Comparison of ENCODE assay signal across 10 cellular contexts in the genomic region with DNA sequence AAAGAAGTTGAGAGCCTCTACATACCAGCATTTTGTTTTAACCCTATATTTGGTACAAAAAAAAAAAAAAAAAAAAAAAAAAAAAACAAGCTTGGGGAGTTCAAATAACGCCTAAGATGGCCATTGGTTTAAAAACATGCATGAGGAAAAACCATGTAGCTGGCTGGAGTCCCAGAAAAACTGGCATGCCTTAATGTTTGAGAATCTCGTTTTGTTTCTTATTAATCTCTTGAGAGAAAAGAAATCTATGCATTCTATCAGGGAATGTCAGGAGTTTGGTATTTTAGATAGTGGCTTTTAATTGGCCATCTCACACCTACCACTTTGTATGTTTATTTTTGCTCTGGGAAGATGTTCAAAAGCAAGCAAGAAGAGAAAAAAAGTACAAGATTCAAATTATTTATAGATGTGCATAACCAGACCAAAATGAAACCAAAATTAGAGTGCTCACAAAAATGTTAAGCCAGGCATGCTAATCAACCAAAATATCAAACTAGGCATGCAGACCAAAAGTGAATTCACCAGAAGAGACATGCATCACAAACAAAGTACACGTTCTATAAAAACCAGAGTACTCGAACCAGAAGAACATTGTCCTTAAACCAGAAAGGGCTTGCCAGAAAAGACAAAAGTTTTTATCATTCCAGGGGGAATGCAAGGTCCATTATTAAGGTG.
DNase-seq lines count a peak whose midpoint lies in the region; ATAC-seq and TF ChIP-seq lines count a peak whose summit lies in the region.
"Had no signal": no experiment of that assay in that cellular context is flagged by ENCODE, and none has a peak within 500 bp of the region (broad histone marks: within the 10 kb centered on the region; RNA-seq: fewer than 3 reads in every experiment).

No MANE protein-coding gene starts in this region.

- no peaks in the 10 kb centered on the region for H3K27me3 Mint-ChIP-seq in activated naive CD4-positive, alpha-beta T cell treated with anti-CD3 and anti-CD28 coated beads, Interleukin-2, amount 10 ng/mL, durations not matched to agents 7 days and 5 days
- H3K27me3 Mint-ChIP-seq in activated naive CD8-positive, alpha-beta T cell treated with anti-CD3 and anti-CD28 coated beads for 36 hours = no peaks in the 10 kb centered on the region

- peaks cover 23% of the 10 kb centered on the region for H3K36me3 Mint-ChIP-seq in activated naive CD4-positive, alpha-beta T cell treated with anti-CD3 and anti-CD28 coated beads, Interleukin-2, amount 10 ng/mL, durations not matched to agents 7 days and 5 days
- H3K36me3 Mint-ChIP-seq in activated naive CD4-positive, alpha-beta T cell treated with anti-CD3 and anti-CD28 coated beads, Interleukin-2, amount 50 U/mL, for 72 hours = peaks cover 39 to 50% of the 10 kb centered on the region in 2 donors
- peaks cover 32% of the 10 kb centered on the region for H3K36me3 Mint-ChIP-seq in activated naive CD8-positive, alpha-beta T cell treated with anti-CD3 and anti-CD28 coated beads for 36 hours

- H3K4me3 Mint-ChIP-seq in activated naive CD4-positive, alpha-beta T cell treated with anti-CD3 and anti-CD28 coated beads, Interleukin-2, amount 10 ng/mL, durations not matched to agents 7 days and 5 days = no peak overlapping the region
- H3K4me3 Mint-ChIP-seq in activated naive CD8-positive, alpha-beta T cell treated with anti-CD3 and anti-CD28 coated beads for 36 hours = peak overlapping the region; percentile 66

- H3K4me1 Mint-ChIP-seq in activated naive CD4-positive, alpha-beta T cell treated with anti-CD3 and anti-CD28 coated beads, Interleukin-2, amount 10 ng/mL, durations not matched to agents 7 days and 5 days = peaks cover 33% of the 10 kb centered on the region
- H3K4me1 Mint-ChIP-seq in activated naive CD8-positive, alpha-beta T cell treated with anti-CD3 and anti-CD28 coated beads for 36 hours = peaks cover 23% of the 10 kb centered on the region

- H3K36me3 ChIP-seq in tibial nerve (no peaks in the 10 kb centered on the region), suprapubic skin (no peaks in the 10 kb centered on the region)

- CTCF ChIA-PET in activated naive CD4-positive, alpha-beta T cell treated with anti-CD3 and anti-CD28 coated beads, Interleukin-2, amount 10 ng/mL, durations not matched to agents 7 days and 5 days (lab: Charles Lee) = interaction anchor here (0.5 kb wide), 1 partner anchor 1084 kb away, joined by 3 read pairs; no protein-coding TSS in a partner anchor

- peaks cover 0 to 23% (median 0%) of the 10 kb centered on the region in 4 donors for H3K9me3 ChIP-seq in tibial nerve
- H3K9me3 ChIP-seq in suprapubic skin = peaks cover 7% of the 10 kb centered on the region

- WGBS in tibial nerve, 2 donors = 9 to 12% methylated on average over 4 of the region's 4 CpGs
- WGBS in suprapubic skin = 28% methylated on average over 4 of the region's 4 CpGs

- ATAC-seq in activated naive CD4-positive, alpha-beta T cell treated with anti-CD3 and anti-CD28 coated beads, Interleukin-2, amount 50 U/mL, for 72 hours = no peak

- peak overlapping the region; percentile 81 for H3K27ac Mint-ChIP-seq in activated naive CD4-positive, alpha-beta T cell treated with anti-CD3 and anti-CD28 coated beads, Interleukin-2, amount 10 ng/mL, durations not matched to agents 7 days and 5 days
- peak overlapping the region in 1 of 2 donors; percentile 76 for H3K27ac Mint-ChIP-seq in activated naive CD4-positive, alpha-beta T cell treated with anti-CD3 and anti-CD28 coated beads, Interleukin-2, amount 50 U/mL, for 72 hours
- H3K27ac Mint-ChIP-seq in activated naive CD8-positive, alpha-beta T cell treated with anti-CD3 and anti-CD28 coated beads for 36 hours = peak overlapping the region; percentile 84

- H3K4me3 ChIP-seq in tibial nerve (peak overlapping the region in 2 of 4 donors; percentile 21 to 33), suprapubic skin (no peak overlapping the region)

- H3K27ac ChIP-seq in tibial nerve (peak overlapping the region; percentile 34 to 72 (median 56)), suprapubic skin (no peak overlapping the region)
- H3K27ac ChIP-seq: epithelial cell of prostate, RWPE1 had no signal

- peaks cover 0 to 9% (median 0%) of the 10 kb centered on the region in 4 donors for H3K4me1 ChIP-seq in tibial nerve
- H3K4me1 ChIP-seq in suprapubic skin = no peaks in the 10 kb centered on the region

- TF ChIP-seq CTCF in tibial nerve (IDR thresholded peaks at IDR 0.05) = no peak
- TF ChIP-seq CTCF in suprapubic skin (IDR thresholded peaks at IDR 0.05) = no peak

- TF ChIP-seq EP300 in tibial nerve (IDR thresholded peaks at IDR 0.05) (no peak), suprapubic skin (IDR thresholded peaks at IDR 0.05) (no peak)

- TF ChIP-seq POLR2A in tibial nerve (IDR thresholded peaks at IDR 0.05) = no peak
- no peak for TF ChIP-seq POLR2A in suprapubic skin (IDR thresholded peaks at IDR 0.05)

- peaks cover 26% of the 10 kb centered on the region for H3K9me3 Mint-ChIP-seq in activated naive CD4-positive, alpha-beta T cell treated with anti-CD3 and anti-CD28 coated beads, Interleukin-2, amount 10 ng/mL, durations not matched to agents 7 days and 5 days
- peaks cover 18 to 29% of the 10 kb centered on the region in 2 donors for H3K9me3 Mint-ChIP-seq in activated naive CD4-positive, alpha-beta T cell treated with anti-CD3 and anti-CD28 coated beads, Interleukin-2, amount 50 U/mL, for 72 hours
- H3K9me3 Mint-ChIP-seq in activated naive CD8-positive, alpha-beta T cell treated with anti-CD3 and anti-CD28 coated beads for 36 hours = peaks cover 33% of the 10 kb centered on the region

- H3K27me3 ChIP-seq in tibial nerve (no peaks in the 10 kb centered on the region), suprapubic skin (no peaks in the 10 kb centered on the region)

- no peak for DNase-seq in activated naive CD4-positive, alpha-beta T cell treated with anti-CD3 and anti-CD28 coated beads, Interleukin-2, amount 10 ng/mL, durations not matched to agents 7 days and 5 days
- no peak for DNase-seq in activated naive CD4-positive, alpha-beta T cell treated with anti-CD3 and anti-CD28 coated beads, Interleukin-2, amount 50 U/mL, for 72 hours (ENCODE audit: low spot score in 2 of 2)
- no peak for DNase-seq in activated naive CD8-positive, alpha-beta T cell treated with anti-CD3 and anti-CD28 coated beads for 36 hours
- DNase-seq in inferior parietal cortex (ENCODE audit: extremely low spot score) = peak; percentile 60
- no peak for DNase-seq in tibial nerve (ENCODE audit: low spot score in 2 of 2)
- no peak for DNase-seq in suprapubic skin (ENCODE audit: low spot score in 2 of 2)
- no peak for DNase-seq in COR-L47 (lab: John Stamatoyannopoulos, UW)
- no peak for DNase-seq in stimulated activated CD4-positive, alpha-beta T cell treated with anti-CD3 and anti-CD28 coated beads, Interleukin-2, amount 100 ng/mL, for 48 hours
